ENCODE assay signal across 18 cellular contexts in genomic region chr18:364221-364620, GRCh38.
A peak's percentile ranks its signal among the peaks of the same experiment; 100 is the strongest.
DNase-seq lines count a peak whose midpoint lies in the region; ATAC-seq, FAIRE-seq and TF ChIP-seq lines count a peak whose summit lies in the region.
"Had no signal": no experiment of that assay in that cellular context is flagged by ENCODE, and none has a peak within 500 bp of the region (broad histone marks: within the 10 kb centered on the region; RNA-seq: fewer than 3 reads in every experiment).

No MANE protein-coding gene starts in this region.

- intact Hi-C loops in uterus (cut with DNase I; ENCODE audit: low total_unique reads): no loop called here
- intact Hi-C loops in activated naive CD4-positive, alpha-beta T cell treated with anti-CD3 and anti-CD28 coated beads for 36 hours (cut with micrococcal nuclease): no loop called here
- intact Hi-C loops in activated CD8-positive, alpha-beta T cell treated with anti-CD3 and anti-CD28 coated beads for 36 hours (cut with micrococcal nuclease): no loop called here

- peak; percentile 58 for FAIRE-seq in astrocyte (lab: Jason Lieb, UNC)
- FAIRE-seq: GM12878, GM19239 had no signal

- H3K4me2 ChIP-seq in GM23248 (ENCODE audit: unreplicated experiment) (no peak overlapping the region), astrocyte (ENCODE audit: low read length) (no peak overlapping the region)

- H3K27ac ChIP-seq in GM23248 (peak overlapping the region; percentile 93), astrocyte (ENCODE audit: low read depth, low read length) (no peak overlapping the region), uterus (peak overlapping the region; percentile 58 to 68)

- no peak for ATAC-seq in activated CD8-positive, alpha-beta T cell treated with anti-CD3 and anti-CD28 coated beads for 36 hours
- ATAC-seq: GM12878, HCT116 had no signal

- in situ Hi-C loops in GM23248 (cut with MboI): loop anchor here (10.0 kb wide), 1 partner anchor 91 kb away; no protein-coding TSS in a partner anchor

- H3K36me3 ChIP-seq in GM23248 (ENCODE audit: low read depth) (no peaks in the 10 kb centered on the region), astrocyte (ENCODE audit: insufficient read depth, low read length) (no peaks in the 10 kb centered on the region), uterus (no peaks in the 10 kb centered on the region)
- H3K36me3 ChIP-seq: Peyer's patch had no signal

- H3K4me3 ChIP-seq in GM23248 (no peak overlapping the region), astrocyte (ENCODE audit: insufficient read depth, low read depth, low read length) (no peak overlapping the region), uterus (no peak overlapping the region)
- H3K4me3 ChIP-seq: GM12878, Peyer's patch had no signal

- POLR2A ChIA-PET in activated CD8-positive, alpha-beta T cell treated with anti-CD3 and anti-CD28 coated beads for 36 hours (lab: Charles Lee): no interaction called here

- no peak for TF ChIP-seq CTCF in astrocyte (IDR thresholded peaks at IDR 0.05; ENCODE audit: insufficient read depth, low read depth, low read length)
- no peak for TF ChIP-seq CTCF in mesothelial cell of epicardium (IDR thresholded peaks at IDR 0.05; ENCODE audit: unreplicated experiment)
- no peak for TF ChIP-seq CTCF in uterus (IDR thresholded peaks at IDR 0.05)
- no peak for TF ChIP-seq CTCF in activated CD8-positive, alpha-beta T cell treated with anti-CD3 and anti-CD28 coated beads for 36 hours (IDR thresholded peaks at IDR 0.05)

- H2AFZ ChIP-seq in GM23248 (no peak overlapping the region), astrocyte (ENCODE audit: low read depth, low read length) (no peak overlapping the region)

- no peak overlapping the region for H3K27ac Mint-ChIP-seq in astrocyte (ENCODE audit: unreplicated experiment)
- peak overlapping the region; percentile 0 for H3K27ac Mint-ChIP-seq in mesothelial cell of epicardium
- H3K27ac Mint-ChIP-seq in activated naive CD4-positive, alpha-beta T cell treated with anti-CD3 and anti-CD28 coated beads for 36 hours: no peak overlapping the region
- no peak overlapping the region for H3K27ac Mint-ChIP-seq in activated CD8-positive, alpha-beta T cell treated with anti-CD3 and anti-CD28 coated beads for 36 hours

- H3K36me3 Mint-ChIP-seq in astrocyte (ENCODE audit: low read depth, unreplicated experiment): no peaks in the 10 kb centered on the region
- H3K36me3 Mint-ChIP-seq in mesothelial cell of epicardium: peaks cover 6% of the 10 kb centered on the region
- no peaks in the 10 kb centered on the region for H3K36me3 Mint-ChIP-seq in activated naive CD4-positive, alpha-beta T cell treated with anti-CD3 and anti-CD28 coated beads for 36 hours (ENCODE audit: low read depth)
- no peaks in the 10 kb centered on the region for H3K36me3 Mint-ChIP-seq in activated CD8-positive, alpha-beta T cell treated with anti-CD3 and anti-CD28 coated beads for 36 hours (ENCODE audit: low read depth)

- H3K4me1 Mint-ChIP-seq in astrocyte (ENCODE audit: low read depth, unreplicated experiment): peaks cover 54% of the 10 kb centered on the region
- peaks cover 65% of the 10 kb centered on the region for H3K4me1 Mint-ChIP-seq in mesothelial cell of epicardium
- H3K4me1 Mint-ChIP-seq in activated naive CD4-positive, alpha-beta T cell treated with anti-CD3 and anti-CD28 coated beads for 36 hours (ENCODE audit: low read depth): no peaks in the 10 kb centered on the region
- H3K4me1 Mint-ChIP-seq in activated CD8-positive, alpha-beta T cell treated with anti-CD3 and anti-CD28 coated beads for 36 hours (ENCODE audit: low read depth): no peaks in the 10 kb centered on the region

- no peaks in the 10 kb centered on the region for H3K9me3 Mint-ChIP-seq in astrocyte (ENCODE audit: unreplicated experiment)
- H3K9me3 Mint-ChIP-seq in mesothelial cell of epicardium: no peaks in the 10 kb centered on the region
- no peaks in the 10 kb centered on the region for H3K9me3 Mint-ChIP-seq in activated naive CD4-positive, alpha-beta T cell treated with anti-CD3 and anti-CD28 coated beads for 36 hours
- H3K9me3 Mint-ChIP-seq in activated CD8-positive, alpha-beta T cell treated with anti-CD3 and anti-CD28 coated beads for 36 hours: no peaks in the 10 kb centered on the region

- whole genome bisulfite sequencing in GM23248 (ENCODE audit: low coverage in 1 of 2, low lambda C conversion rate in 2 of 2, missing lambda C conversion rate in 2 of 2), 2 experiments: 75 to 81% methylated on average over 3 of the region's 3 CpGs

- H3K27me3 Mint-ChIP-seq in astrocyte (ENCODE audit: low read depth, unreplicated experiment) (no peaks in the 10 kb centered on the region), mesothelial cell of epicardium (ENCODE audit: low read depth) (no peaks in the 10 kb centered on the region)
- H3K27me3 Mint-ChIP-seq in activated naive CD4-positive, alpha-beta T cell treated with anti-CD3 and anti-CD28 coated beads for 36 hours (ENCODE audit: low read depth): peaks cover 4% of the 10 kb centered on the region
- H3K27me3 Mint-ChIP-seq in activated CD8-positive, alpha-beta T cell treated with anti-CD3 and anti-CD28 coated beads for 36 hours: no peaks in the 10 kb centered on the region

- H4K20me1 ChIP-seq in GM23248 (ENCODE audit: insufficient read depth): no peaks in the 10 kb centered on the region
- H4K20me1 ChIP-seq in astrocyte (ENCODE audit: insufficient read depth, low read length): no peaks in the 10 kb centered on the region

- CTCF ChIA-PET in activated naive CD4-positive, alpha-beta T cell treated with anti-CD3 and anti-CD28 coated beads for 36 hours (lab: Charles Lee): no interaction called here
- CTCF ChIA-PET in activated CD8-positive, alpha-beta T cell treated with anti-CD3 and anti-CD28 coated beads for 36 hours (lab: Charles Lee): no interaction called here

- H3K9ac ChIP-seq in GM23248: no peak overlapping the region; the same call in 1 of the 2 replicates
- no peak overlapping the region for H3K9ac ChIP-seq in astrocyte (ENCODE audit: low read length)

- H3K4me3 Mint-ChIP-seq in astrocyte (ENCODE audit: unreplicated experiment): no peak overlapping the region
- no peak overlapping the region for H3K4me3 Mint-ChIP-seq in mesothelial cell of epicardium
- H3K4me3 Mint-ChIP-seq in activated naive CD4-positive, alpha-beta T cell treated with anti-CD3 and anti-CD28 coated beads for 36 hours: no peak overlapping the region
- H3K4me3 Mint-ChIP-seq in activated CD8-positive, alpha-beta T cell treated with anti-CD3 and anti-CD28 coated beads for 36 hours: no peak overlapping the region

- no peaks in the 10 kb centered on the region for H3K79me2 ChIP-seq in GM23248 (ENCODE audit: insufficient read depth)
- H3K79me2 ChIP-seq in astrocyte (ENCODE audit: insufficient read depth, low read length): no peaks in the 10 kb centered on the region

- DNase-seq in GM23248: peak; percentile 15
- DNase-seq in astrocyte (ENCODE audit: low read depth): peak; percentile 27
- no peak for DNase-seq in mesothelial cell of epicardium (ENCODE audit: low spot score in 2 of 2, unreplicated experiment in 2 of 2)
- no peak for DNase-seq in uterus
- DNase-seq in activated naive CD4-positive, alpha-beta T cell treated with anti-CD3 and anti-CD28 coated beads for 36 hours: no peak
- DNase-seq in activated CD8-positive, alpha-beta T cell treated with anti-CD3 and anti-CD28 coated beads for 36 hours: no peak
- DNase-seq in hippocampal formation (lab: John Stamatoyannopoulos, UW): no peak
- DNase-seq: C1 segment of cervical spinal cord, DMS53, NCI-H1436, NCI-H2029 treated with DMSO at 0.1 percent for 48 hours, NCI-H510A, NCI-H82, Peyer's patch, Right ventricle myocardium superior had no signal

- 0 out of 2 replicates have a peak, but pooled peaks cover 4% of the 10 kb centered on the region for H3K9me2 ChIP-seq in GM23248 (ENCODE audit: insufficient read depth)

- H3F3A ChIP-seq in GM23248 (ENCODE audit: insufficient read depth): peaks cover 36% of the 10 kb centered on the region

- H3K27me3 ChIP-seq in GM23248 (replicated peaks; ENCODE audit: insufficient read depth): no peaks in the 10 kb centered on the region
- no peaks in the 10 kb centered on the region for H3K27me3 ChIP-seq in astrocyte (ENCODE audit: insufficient read depth, low read length)
- H3K27me3 ChIP-seq in uterus: no peaks in the 10 kb centered on the region
- H3K27me3 ChIP-seq: Peyer's patch had no signal

- H3K4me1 ChIP-seq in GM23248 (ENCODE audit: insufficient read depth) (peaks cover 47% of the 10 kb centered on the region), astrocyte (ENCODE audit: insufficient read depth, low read length) (peaks cover 32% of the 10 kb centered on the region), uterus (peaks cover 5 to 7% of the 10 kb centered on the region in 2 donors)
- H3K4me1 ChIP-seq: Peyer's patch had no signal

- H3K9me3 ChIP-seq in GM23248 (ENCODE audit: low read depth) (no peaks in the 10 kb centered on the region), astrocyte (ENCODE audit: insufficient read depth, low read depth, low read length) (no peaks in the 10 kb centered on the region), uterus (no peaks in the 10 kb centered on the region)
- H3K9me3 ChIP-seq: Peyer's patch had no signal

- no peak for TF ChIP-seq POLR2A in uterus (IDR thresholded peaks at IDR 0.05)

Comparison
In these comparisons a context has a peak if more than half of its experiments do, and no peak if none do; other contexts are left out.
1. DNase-seq: peak in GM23248 (single experiment) and astrocyte (single experiment); none in mesothelial cell of epicardium (0 of 2), uterus (0 of 2), activated naive CD4-positive, alpha-beta T cell treated with anti-CD3 and anti-CD28 coated beads for 36 hours (single experiment), activated CD8-positive, alpha-beta T cell treated with anti-CD3 and anti-CD28 coated beads for 36 hours (single experiment) and hippocampal formation (0 of 2).